In genomic region chr14:76651410-76652055, GRCh38 we compare ENCODE assay signal across 1 cellular context.
TF ChIP-seq lines count a peak whose summit lies in the region.

No MANE protein-coding gene starts in this region.

TF ChIP-seq in SK-N-SH treated with all-trans-retinoic acid at 6 μM for 48 hours, 23 proteins besides CTCF, POLR2A, EP300 and RAD21 (continued from another document):
- TF ChIP-seq, protein P1, sequence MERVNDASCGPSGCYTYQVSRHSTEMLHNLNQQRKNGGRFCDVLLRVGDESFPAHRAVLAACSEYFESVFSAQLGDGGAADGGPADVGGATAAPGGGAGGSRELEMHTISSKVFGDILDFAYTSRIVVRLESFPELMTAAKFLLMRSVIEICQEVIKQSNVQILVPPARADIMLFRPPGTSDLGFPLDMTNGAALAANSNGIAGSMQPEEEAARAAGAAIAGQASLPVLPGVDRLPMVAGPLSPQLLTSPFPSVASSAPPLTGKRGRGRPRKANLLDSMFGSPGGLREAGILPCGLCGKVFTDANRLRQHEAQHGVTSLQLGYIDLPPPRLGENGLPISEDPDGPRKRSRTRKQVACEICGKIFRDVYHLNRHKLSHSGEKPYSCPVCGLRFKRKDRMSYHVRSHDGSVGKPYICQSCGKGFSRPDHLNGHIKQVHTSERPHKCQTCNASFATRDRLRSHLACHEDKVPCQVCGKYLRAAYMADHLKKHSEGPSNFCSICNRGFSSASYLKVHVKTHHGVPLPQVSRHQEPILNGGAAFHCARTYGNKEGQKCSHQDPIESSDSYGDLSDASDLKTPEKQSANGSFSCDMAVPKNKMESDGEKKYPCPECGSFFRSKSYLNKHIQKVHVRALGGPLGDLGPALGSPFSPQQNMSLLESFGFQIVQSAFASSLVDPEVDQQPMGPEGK (CRISPR knock-in tag; IDR thresholded peaks at IDR 0.05; ENCODE audit: borderline replicate concordance) = no peak
- TF ChIP-seq ZNF565 (CRISPR knock-in tag; conservative IDR thresholded peaks at IDR 0.05; ENCODE audit: low read depth) = no peak
- no peak for TF ChIP-seq ZFP30 (CRISPR knock-in tag; IDR thresholded peaks at IDR 0.05)
- TF ChIP-seq ZNF70 (CRISPR knock-in tag; IDR thresholded peaks at IDR 0.05) = no peak
- no peak for TF ChIP-seq ZC3H10 (CRISPR knock-in tag; IDR thresholded peaks at IDR 0.05)
- TF ChIP-seq PPARA (CRISPR knock-in tag; IDR thresholded peaks at IDR 0.05; ENCODE audit: borderline replicate concordance) = no peak
- no peak for TF ChIP-seq TCF4 (CRISPR knock-in tag; IDR thresholded peaks at IDR 0.05; ENCODE audit: borderline replicate concordance)
- TF ChIP-seq ESRRG (CRISPR knock-in tag; IDR thresholded peaks at IDR 0.05) = no peak
- TF ChIP-seq CSRNP3 (CRISPR knock-in tag; IDR thresholded peaks at IDR 0.05) = no peak
- no peak for TF ChIP-seq TOX (CRISPR knock-in tag; IDR thresholded peaks at IDR 0.05; ENCODE audit: borderline replicate concordance)
